In genomic region chr4:186684220-186684619, GRCh38 we compare ENCODE assay signal across 2 cellular contexts.
TF ChIP-seq lines count a peak whose summit lies in the region.

No MANE protein-coding gene starts in this region.

TF ChIP-seq in GM23338, 12 proteins besides CTCF, POLR2A, EP300 and RAD21:
- no peak for TF ChIP-seq NANOG (IDR thresholded peaks at IDR 0.05; ENCODE audit: borderline replicate concordance)
- no peak for TF ChIP-seq ZNF462 (CRISPR knock-in tag; IDR thresholded peaks at IDR 0.05)
- TF ChIP-seq EZH2 (IDR thresholded peaks at IDR 0.05; ENCODE audit: low read depth, unreplicated experiment), result no peak

TF ChIP-seq in WTC11, 78 proteins besides CTCF, POLR2A, EP300 and RAD21:
- TF ChIP-seq NR2C2 (CRISPR knock-in tag; IDR thresholded peaks at IDR 0.05) (no peak), ZSCAN18 (CRISPR knock-in tag; IDR thresholded peaks at IDR 0.05) (no peak), ETV6 (CRISPR knock-in tag; IDR thresholded peaks at IDR 0.05) (no peak), ZNF512 (CRISPR knock-in tag; IDR thresholded peaks at IDR 0.05; ENCODE audit: borderline replicate concordance) (no peak), PRRX2 (CRISPR knock-in tag; IDR thresholded peaks at IDR 0.05) (no peak), ATF3 (CRISPR knock-in tag; conservative IDR thresholded peaks at IDR 0.05) (no peak), GTF2I (CRISPR knock-in tag; conservative IDR thresholded peaks at IDR 0.05) (no peak), TP53 (CRISPR knock-in tag; IDR thresholded peaks at IDR 0.05) (no peak), NR3C1 (CRISPR knock-in tag; conservative IDR thresholded peaks at IDR 0.05; ENCODE audit: low read depth) (no peak), NFYB (CRISPR knock-in tag; conservative IDR thresholded peaks at IDR 0.05; ENCODE audit: low read depth) (no peak), FOXK1 (CRISPR knock-in tag; IDR thresholded peaks at IDR 0.05) (no peak), IRF2 (CRISPR knock-in tag; IDR thresholded peaks at IDR 0.05; ENCODE audit: borderline replicate concordance, low read depth) (no peak), ZNF281 (CRISPR knock-in tag; IDR thresholded peaks at IDR 0.05) (no peak), ZNF317 (CRISPR knock-in tag; IDR thresholded peaks at IDR 0.05; ENCODE audit: borderline replicate concordance, low read depth) (no peak), ZNF219 (CRISPR knock-in tag; IDR thresholded peaks at IDR 0.05; ENCODE audit: borderline replicate concordance) (no peak)
